ENCODE assay signal across 9 cellular contexts in the genomic region with DNA sequence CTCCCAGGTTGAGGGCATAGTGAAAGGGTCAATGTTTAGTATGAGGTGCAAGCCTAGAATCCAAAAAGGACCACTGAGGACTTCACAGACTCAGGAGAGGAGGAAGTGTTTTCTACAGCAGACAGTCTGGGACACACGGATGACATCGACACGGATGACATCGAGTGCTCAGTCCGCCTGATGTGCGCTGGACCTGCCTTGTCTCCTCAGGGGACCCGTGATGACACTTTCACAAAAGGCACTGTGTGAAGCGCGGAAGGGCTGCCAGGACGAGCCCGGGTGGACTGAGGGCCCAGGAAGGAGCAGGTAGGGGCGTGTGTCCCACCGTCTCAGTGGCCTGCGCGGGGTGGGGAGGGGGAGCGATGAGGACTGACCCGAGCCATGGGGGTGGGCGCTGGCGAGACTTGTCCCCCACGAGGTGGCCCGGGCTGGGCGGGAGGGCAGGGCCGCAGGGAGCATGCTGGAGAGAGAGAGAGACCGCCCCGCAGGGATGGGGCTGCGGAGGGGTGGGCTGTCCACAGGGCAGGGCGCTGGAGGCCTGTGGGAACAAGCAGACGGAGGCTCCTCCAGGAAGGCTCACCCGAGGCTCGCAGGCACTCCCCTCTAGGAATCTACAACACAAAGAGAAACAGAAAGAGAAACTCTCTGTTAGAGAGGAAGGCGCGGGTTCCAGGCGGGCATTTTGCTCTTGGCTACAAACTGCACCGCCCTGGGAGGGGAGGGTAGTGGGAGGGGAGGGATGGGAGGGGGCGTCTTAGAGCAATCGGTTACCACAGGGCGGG. TPM values are rescaled to one million over a fixed set of nuclear protein-coding genes. Genes with fewer than 3 reads are reported as not detected.
A peak's percentile ranks its signal among the peaks of the same experiment; 100 is the strongest.
DNase-seq lines count a peak whose midpoint lies in the region; ATAC-seq, FAIRE-seq and TF ChIP-seq lines count a peak whose summit lies in the region.
"Had no signal": no experiment of that assay in that cellular context is flagged by ENCODE, and none has a peak within 500 bp of the region (broad histone marks: within the 10 kb centered on the region; RNA-seq: fewer than 3 reads in every experiment).

No MANE protein-coding gene starts in this region.

- TF ChIP-seq CTCF in CD4-positive, alpha-beta T cell (IDR thresholded peaks at IDR 0.05) = no peak
- TF ChIP-seq CTCF in Peyer's patch (IDR thresholded peaks at IDR 0.05) (no peak), D721Med (IDR thresholded peaks at IDR 0.05; ENCODE audit: insufficient read depth, missing control alignments) (no peak)

- CTCF ChIA-PET in CD4-positive, alpha-beta T cell (lab: Charles Lee) = interaction anchor here (0.7 kb wide), 2 partner anchors 31 to 55 kb away, joined by 3 to 4 read pairs; no protein-coding TSS in a partner anchor

- POLR2A ChIA-PET in CD4-positive, alpha-beta T cell (lab: Charles Lee) = interaction anchor here (0.6 to 13.2 kb wide), 13 partner anchors 14 to 152 kb away, joined by 3 to 206 read pairs (median 11); partner anchors contain the start of genes C9orf78, FNBP1, TOR1B and USP20
- POLR2A ChIA-PET in activated naive CD8-positive, alpha-beta T cell treated with anti-CD3 and anti-CD28 coated beads, Interleukin-2, amount 10 ng/mL, durations not matched to agents 7 days and 5 days (lab: Charles Lee) = interaction anchor here (0.7 to 10.9 kb wide), 14 partner anchors 12 to 209 kb away, joined by 3 to 195 read pairs (median 4); partner anchors contain the start of gene FNBP1

- H3K36me3 ChIP-seq in Peyer's patch = peaks cover 0 to 2% (median 0%) of the 10 kb centered on the region in 3 donors
- H3K36me3 ChIP-seq in neuronal stem cell (replicated peaks in 1 of 2; ENCODE audit: control insufficient read depth in 2 of 2, insufficient read depth in 2 of 2, low read length in 2 of 2) = peaks cover 10 to 37% of the 10 kb centered on the region in 2 donors

- FAIRE-seq in D721Med (lab: Jason Lieb, UNC) = no peak

- peak overlapping the region; percentile 45 for H2BK5ac ChIP-seq in neuronal stem cell (ENCODE audit: low read length)

- peak overlapping the region; percentile 99 for H3K27ac Mint-ChIP-seq in CD4-positive, alpha-beta T cell
- peak overlapping the region; percentile 97 for H3K27ac Mint-ChIP-seq in activated naive CD8-positive, alpha-beta T cell treated with anti-CD3 and anti-CD28 coated beads, Interleukin-2, amount 10 ng/mL, durations not matched to agents 7 days and 5 days

- no peaks in the 10 kb centered on the region for H3K79me1 ChIP-seq in neuronal stem cell (ENCODE audit: low read depth, low read length)

- H3K9ac ChIP-seq in neuronal stem cell (ENCODE audit: low read depth, low read length, poor library complexity) = no peak overlapping the region

- ATAC-seq in CD4-positive, alpha-beta T cell (ENCODE audit: poor library complexity) = no peak
- peak; percentile 8 for ATAC-seq in activated naive CD8-positive, alpha-beta T cell treated with anti-CD3 and anti-CD28 coated beads, Interleukin-2, amount 10 ng/mL, durations not matched to agents 7 days and 5 days (ENCODE audit: low read depth)
- ATAC-seq in GM21576 (IDR thresholded peaks at IDR 0.05; ENCODE audit: unreplicated experiment) = no peak

- peak overlapping the region; percentile 91 for H3K18ac ChIP-seq in neuronal stem cell (ENCODE audit: low read length)

- no peaks in the 10 kb centered on the region for H3K9me3 Mint-ChIP-seq in CD4-positive, alpha-beta T cell
- H3K9me3 Mint-ChIP-seq in activated naive CD8-positive, alpha-beta T cell treated with anti-CD3 and anti-CD28 coated beads, Interleukin-2, amount 10 ng/mL, durations not matched to agents 7 days and 5 days = no peaks in the 10 kb centered on the region

- H2BK120ac ChIP-seq in neuronal stem cell (ENCODE audit: low read depth, low read length) = peak overlapping the region; percentile 92

- no peaks in the 10 kb centered on the region for H3K27me3 ChIP-seq in CD4-positive, alpha-beta T cell (ENCODE audit: control insufficient read depth, insufficient read depth, low read length)
- H3K27me3 ChIP-seq in Peyer's patch (no peaks in the 10 kb centered on the region), neuronal stem cell (ENCODE audit: control insufficient read depth in 3 of 3, insufficient read depth in 3 of 3, low read depth in 1 of 3, low read length in 3 of 3) (no peaks in the 10 kb centered on the region)

- no peaks in the 10 kb centered on the region for H3K9me3 ChIP-seq in CD4-positive, alpha-beta T cell (ENCODE audit: control insufficient read depth, low read length)
- H3K9me3 ChIP-seq in Peyer's patch (no peaks in the 10 kb centered on the region), neuronal stem cell (replicated peaks in 1 of 2; ENCODE audit: control insufficient read depth in 2 of 2, insufficient read depth in 1 of 2, low read depth in 1 of 2, low read length in 2 of 2) (peaks cover 0 to 9% of the 10 kb centered on the region in 2 donors)

- H3K23ac ChIP-seq in neuronal stem cell (ENCODE audit: low read depth, low read length, poor library complexity) = peak overlapping the region; percentile 6

- no peaks in the 10 kb centered on the region for H3K27me3 Mint-ChIP-seq in CD4-positive, alpha-beta T cell
- H3K27me3 Mint-ChIP-seq in activated naive CD8-positive, alpha-beta T cell treated with anti-CD3 and anti-CD28 coated beads, Interleukin-2, amount 10 ng/mL, durations not matched to agents 7 days and 5 days = no peaks in the 10 kb centered on the region

- peaks cover 87% of the 10 kb centered on the region for H3K4me1 Mint-ChIP-seq in CD4-positive, alpha-beta T cell (ENCODE audit: low read depth)
- peaks cover 78% of the 10 kb centered on the region for H3K4me1 Mint-ChIP-seq in activated naive CD8-positive, alpha-beta T cell treated with anti-CD3 and anti-CD28 coated beads, Interleukin-2, amount 10 ng/mL, durations not matched to agents 7 days and 5 days

- peak overlapping the region; percentile 56 for H2BK15ac ChIP-seq in neuronal stem cell (ENCODE audit: low read length)

- peak overlapping the region; percentile 96 for H3K4me3 Mint-ChIP-seq in CD4-positive, alpha-beta T cell
- peak overlapping the region; percentile 91 for H3K4me3 Mint-ChIP-seq in activated naive CD8-positive, alpha-beta T cell treated with anti-CD3 and anti-CD28 coated beads, Interleukin-2, amount 10 ng/mL, durations not matched to agents 7 days and 5 days

- H4K91ac ChIP-seq in neuronal stem cell (ENCODE audit: low read depth, low read length, poor library complexity) = no peak overlapping the region

- peak overlapping the region; percentile 63 for H3K14ac ChIP-seq in neuronal stem cell (ENCODE audit: low read length)

- H3K4me2 ChIP-seq in neuronal stem cell (ENCODE audit: insufficient read depth, low read length, poor library complexity, severe bottlenecking) = peak overlapping the region; percentile 23

- no peak overlapping the region for H4K8ac ChIP-seq in neuronal stem cell (ENCODE audit: low read depth, low read length)

- peak overlapping the region; percentile 99 for H3K27ac ChIP-seq in CD4-positive, alpha-beta T cell (ENCODE audit: low read depth, low read length)
- H3K27ac ChIP-seq in Peyer's patch (peak overlapping the region; percentile 79 to 91 (median 83)), neuronal stem cell (replicated peaks; ENCODE audit: low read length) (peak overlapping the region; percentile 26)
- H3K27ac ChIP-seq: SK-N-MC had no signal

- H2AFZ ChIP-seq in neuronal stem cell (ENCODE audit: low read length) = no peak overlapping the region

- TF ChIP-seq POLR2A in Peyer's patch (IDR thresholded peaks at IDR 0.05) = no peak

- H3K36me3 Mint-ChIP-seq in CD4-positive, alpha-beta T cell (ENCODE audit: low read depth) = peaks cover 64% of the 10 kb centered on the region
- H3K36me3 Mint-ChIP-seq in activated naive CD8-positive, alpha-beta T cell treated with anti-CD3 and anti-CD28 coated beads, Interleukin-2, amount 10 ng/mL, durations not matched to agents 7 days and 5 days = peaks cover 36% of the 10 kb centered on the region

- peak overlapping the region; percentile 93 for H2BK12ac ChIP-seq in neuronal stem cell (ENCODE audit: low read length)

- H3K4me1 ChIP-seq in Peyer's patch (peaks cover 2 to 51% (median 32%) of the 10 kb centered on the region in 4 donors), neuronal stem cell (ENCODE audit: control insufficient read depth in 2 of 2, insufficient read depth in 1 of 2, low read depth in 1 of 2, low read length in 2 of 2) (peaks cover 10 to 15% of the 10 kb centered on the region in 2 donors)

- WGBS in neuronal stem cell (ENCODE audit: extremely low coverage in 2 of 2, insufficient read length in 2 of 2, insufficient replicate concordance in 1 of 2), 2 donors = no CpG with 5 or more reads among the region's 37 CpGs

- peak; percentile 46 to 72 (median 62) for DNase-seq in CD4-positive, alpha-beta T cell
- DNase-seq in Peyer's patch (peak; percentile 55 to 80 (median 71)), neuronal stem cell (ENCODE audit: low spot score) (no peak), HCEC 1CT (no peak), NK-92 (lab: John Stamatoyannopoulos, UW; ENCODE audit: unreplicated experiment) (no peak), D721Med (ENCODE audit: insufficient read length, low spot score) (no peak)
- peak; percentile 71 for DNase-seq in activated naive CD8-positive, alpha-beta T cell treated with anti-CD3 and anti-CD28 coated beads, Interleukin-2, amount 10 ng/mL, durations not matched to agents 7 days and 5 days

- H2AK5ac ChIP-seq in neuronal stem cell (ENCODE audit: low read depth, low read length) = peak overlapping the region; percentile 78

- H3K4me3 ChIP-seq in Peyer's patch = peak overlapping the region; percentile 22 to 39 (median 35)
- no peak overlapping the region for H3K4me3 ChIP-seq in neuronal stem cell (ENCODE audit: low read length in 2 of 2)
- H3K4me3 ChIP-seq: SK-N-MC had no signal

- peak overlapping the region; percentile 87 for H3K4ac ChIP-seq in neuronal stem cell (ENCODE audit: low read length)

- intact Hi-C loops in CD4-positive, alpha-beta T cell (cut with DNase I, micrococcal nuclease) = loop anchor here in 1 of 2 experiments (5.0 to 10.0 kb wide), 4 partner anchors 32 to 802 kb away; partner anchors contain the start of gene EXOSC2

RNA-seq across cellular contexts. Expression of gene USP20, which starts 54.9 kb away (rescaled TPM):
- total RNA-seq in CD4-positive, alpha-beta T cell = 10 to 100 TPM; 80.4 to 80.9 TPM
- 10 to 100 TPM; 15.8 to 36.3 (median 22.6) TPM for total RNA-seq in Peyer's patch
- 100 to 1,000 TPM; 107 to 111 TPM for total RNA-seq in activated naive CD8-positive, alpha-beta T cell treated with anti-CD3 and anti-CD28 coated beads, Interleukin-2, amount 10 ng/mL, durations not matched to agents 7 days and 5 days
- polyA plus RNA-seq in neuronal stem cell (2013, experiment 1 of 2) = 11.8 TPM
- 10.9 TPM for polyA plus RNA-seq in neuronal stem cell (2013, experiment 2 of 2)

RNA-seq across cellular contexts. Expression of gene C9orf78, which starts 55.1 kb away (rescaled TPM):
- total RNA-seq in CD4-positive, alpha-beta T cell = 100 to 1,000 TPM; 145 to 159 TPM
- 10 to 100 TPM; 30.2 to 42.2 (median 36.2) TPM for total RNA-seq in Peyer's patch
- 10 to 100 TPM; 71.4 to 73.4 TPM for total RNA-seq in activated naive CD8-positive, alpha-beta T cell treated with anti-CD3 and anti-CD28 coated beads, Interleukin-2, amount 10 ng/mL, durations not matched to agents 7 days and 5 days
- 37.6 TPM for polyA plus RNA-seq in neuronal stem cell (2013, experiment 1 of 2)
- polyA plus RNA-seq in neuronal stem cell (2013, experiment 2 of 2) = 36.0 TPM

Comparison
In these comparisons a context has a peak if more than half of its experiments do, and no peak if none do; other contexts are left out.
1. DNase-seq: peak in CD4-positive, alpha-beta T cell (10 of 10), Peyer's patch (3 of 3) and activated naive CD8-positive, alpha-beta T cell treated with anti-CD3 and anti-CD28 coated beads, Interleukin-2, amount 10 ng/mL, durations not matched to agents 7 days and 5 days (single experiment); none in neuronal stem cell (single experiment), HCEC 1CT (single experiment), NK-92 (single experiment) and D721Med (single experiment).
2. H3K27ac ChIP-seq: peak in every context shown above with its lines; median percentile 99 in CD4-positive, alpha-beta T cell; 83 in Peyer's patch; 26 in neuronal stem cell.
3. H3K4me3 ChIP-seq: peak in Peyer's patch (4 of 4); none in neuronal stem cell (0 of 2).